10 cellular contexts compared by ENCODE assay signal in the genomic region with DNA sequence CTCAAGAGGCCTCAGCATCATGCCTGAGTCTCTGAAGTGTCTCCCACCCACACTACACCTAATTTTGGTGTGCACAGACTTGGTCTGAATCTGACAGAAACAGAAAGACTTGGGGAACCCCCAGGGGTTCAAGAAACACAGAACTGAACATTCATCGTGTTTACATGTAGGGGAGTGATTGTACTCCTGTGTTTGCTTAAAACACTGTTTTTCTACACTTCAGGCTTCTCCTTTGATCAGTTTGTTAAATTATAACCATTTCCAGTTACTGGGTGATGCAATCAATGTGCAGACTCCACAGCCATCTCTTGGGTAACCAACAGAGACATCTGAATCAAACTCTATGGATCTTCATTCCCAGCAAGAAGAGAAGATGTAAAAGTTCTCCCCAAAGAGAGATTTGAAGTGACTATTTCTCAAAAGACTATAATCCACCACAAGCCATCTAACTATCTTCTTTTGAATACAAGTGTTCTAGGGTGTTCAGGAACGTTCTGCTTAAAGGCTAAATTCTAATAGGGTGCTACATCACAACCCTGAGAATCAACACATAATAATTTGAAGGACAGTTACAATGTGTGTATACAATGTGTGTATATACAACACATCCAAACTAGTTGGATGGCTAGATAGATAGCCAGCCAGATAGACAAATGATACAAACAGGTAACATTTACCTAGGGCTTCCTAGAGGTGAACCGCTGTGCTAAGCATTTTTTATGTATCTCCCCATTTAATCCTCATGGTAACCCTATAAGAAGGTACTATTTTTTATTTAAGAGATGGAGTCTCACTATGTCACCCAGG. TPM values are rescaled to one million over a fixed set of nuclear protein-coding genes. Genes with fewer than 3 reads are reported as not detected.
DNase-seq lines count a peak whose midpoint lies in the region; ATAC-seq and TF ChIP-seq lines count a peak whose summit lies in the region.
"Had no signal": no experiment of that assay in that cellular context is flagged by ENCODE, and none has a peak within 500 bp of the region (broad histone marks: within the 10 kb centered on the region; RNA-seq: fewer than 3 reads in every experiment).

No MANE protein-coding gene starts in this region.

- TF ChIP-seq CTCF in GM13977 (IDR thresholded peaks at IDR 0.05; ENCODE audit: extremely low read depth, insufficient read depth, missing control alignments) (no peak), choroid plexus epithelial cell (conservative IDR thresholded peaks at IDR 0.05; ENCODE audit: low read depth, low read length) (no peak)

- peak; percentile 64 for ATAC-seq in GM19438 (IDR thresholded peaks at IDR 0.05; ENCODE audit: low read depth, unreplicated experiment)
- peak; percentile 90 for ATAC-seq in HG03039 (IDR thresholded peaks at IDR 0.05; ENCODE audit: unreplicated experiment)

- DNase-seq in GM13977 (ENCODE audit: low spot score) = peak; percentile 60
- DNase-seq in choroid plexus epithelial cell (ENCODE audit: low read depth) = peak; percentile 22
- no peak for DNase-seq in NCI-H187 treated with DMSO at 0.1 percent for 48 hours (lab: John Stamatoyannopoulos, UW)
- DNase-seq in posterior vena cava (ENCODE audit: low spot score) = no peak
- DNase-seq in SIG-M5 treated with dmso at 0.1 percent for 504 hours (lab: John Stamatoyannopoulos, UW; ENCODE audit: unreplicated experiment) = no peak
- DNase-seq in dermis blood vessel endothelial cell = no peak
- DNase-seq: effector CD4-positive, alpha-beta T cell; NCI-H2171 had no signal

- in situ Hi-C loops in GM13977 (cut with MboI; ENCODE audit: low pct_unique_long_range_greater_than_20kb, low sequenced_read_pairs, unreplicated experiment) = no loop called here

- intact Hi-C loops in posterior vena cava (cut with DNase I) = no loop called here

- no peak overlapping the region for H3K4me3 ChIP-seq in choroid plexus epithelial cell (ENCODE audit: low read depth, low read length)

RNA-seq across cellular contexts. Expression of a gene that starts 34.2 kb away (rescaled TPM):
- total RNA-seq in posterior vena cava = 1 to 10 TPM; 2.7 to 4.0 TPM
- total RNA-seq in dermis blood vessel endothelial cell = 3.9 and 4.1 TPM in 2 replicates

Comparison
In these comparisons a context has a peak if more than half of its experiments do, and no peak if none do; other contexts are left out.
1. DNase-seq: peak in GM13977 (single experiment) and choroid plexus epithelial cell (single experiment); none in NCI-H187 treated with DMSO at 0.1 percent for 48 hours (single experiment), posterior vena cava (single experiment), SIG-M5 treated with dmso at 0.1 percent for 504 hours (single experiment) and dermis blood vessel endothelial cell (single experiment).